38 cellular contexts compared by ENCODE assay signal in the genomic region with DNA sequence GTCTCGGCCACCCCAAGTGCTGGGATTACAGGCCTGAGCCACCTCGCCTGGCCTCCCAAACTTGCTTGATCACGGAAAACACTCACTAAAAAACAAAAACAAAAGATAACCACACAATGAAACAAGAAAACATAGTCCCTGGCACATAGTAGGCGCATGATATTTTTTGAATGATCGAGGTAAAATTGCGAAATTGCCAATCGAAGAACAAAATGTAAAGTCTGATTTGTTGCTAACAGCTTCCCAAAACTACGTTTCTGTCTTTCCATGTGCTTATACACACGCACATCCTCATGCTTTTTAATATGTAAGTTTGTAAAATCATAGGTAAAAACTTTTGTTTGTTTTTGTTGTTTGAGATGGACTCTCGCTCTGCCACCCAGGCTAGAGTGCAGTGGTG.
"Had no signal": no experiment of that assay in that cellular context is flagged by ENCODE, and none has a peak within 500 bp of the region (broad histone marks: within the 10 kb centered on the region; RNA-seq: fewer than 3 reads in every experiment).

No MANE protein-coding gene starts in this region.

- H3K27ac Mint-ChIP-seq: activated CD4-positive, alpha-beta memory T cell treated with anti-CD3 and anti-CD28 coated beads for 36 hours; activated CD4-positive, alpha-beta T cell treated with anti-CD3 and anti-CD28 coated beads, Interleukin-2, amount 10 ng/mL, durations not matched to agents 24 days and 14 days; activated CD8-positive, alpha-beta T cell treated with anti-CD3 and anti-CD28 coated beads for 36 hours; activated naive CD4-positive, alpha-beta T cell treated with anti-CD3 and anti-CD28 coated beads for 36 hours; activated naive CD4-positive, alpha-beta T cell treated with anti-CD3 and anti-CD28 coated beads, Interleukin-2, amount 50 U/mL, for 72 hours; activated naive CD8-positive, alpha-beta T cell treated with anti-CD3 and anti-CD28 coated beads for 36 hours; activated T-cell treated with anti-CD3 and anti-CD28 coated beads, Interleukin-2, amount 50 U/mL, for 72 hours; activated T-helper 1 cell treated with anti-CD3 and anti-CD28 coated beads, Interleukin-12 subunit alpha, Interleukin-12 subunit beta, Interleukin-2, Interleukin-4 antibody, amounts not matched to agents 30 ng/mL and 10 ng/mL and 1 ng/mL, durations not matched to agents 14 hours and 24 hours and 36 hours; activated T-helper 17 cell treated with anti-CD3 and anti-CD28 coated beads, Interleukin-2, amount 50 U/mL, for 72 hours; T-helper 1 cell treated with Interleukin-12 subunit alpha and Interleukin-12 subunit beta and Interleukin-4 antibody, amounts not matched to agents 30 μg/mL and 1 μg/mL, for 36 hours; T-helper 2 cell treated with Interferon-gamma antibody and Interleukin-4, amounts not matched to agents 5 μg/mL and 100 μg/mL, for 36 hours; WTC11 had no signal

- ATAC-seq: activated CD8-positive, alpha-beta T cell treated with anti-CD3 and anti-CD28 coated beads for 36 hours; activated naive CD4-positive, alpha-beta T cell treated with anti-CD3 and anti-CD28 coated beads, Interleukin-2, amount 50 U/mL, for 72 hours; activated T-cell treated with anti-CD3 and anti-CD28 coated beads, Interleukin-2, amount 50 U/mL, for 4 hours; activated T-cell treated with anti-CD3 and anti-CD28 coated beads, Interleukin-2, amount 50 U/mL, for 72 hours; activated T-helper 17 cell treated with anti-CD3 and anti-CD28 coated beads, Interleukin-2, amount 50 U/mL, for 72 hours; body of pancreas; WTC11 had no signal

- H3K4me1 Mint-ChIP-seq: activated CD4-positive, alpha-beta T cell treated with anti-CD3 and anti-CD28 coated beads, Interleukin-2, amount 10 ng/mL, durations not matched to agents 24 days and 14 days; activated naive CD8-positive, alpha-beta T cell treated with anti-CD3 and anti-CD28 coated beads for 36 hours; activated T-helper 17 cell treated with anti-CD3 and anti-CD28 coated beads, Interleukin-2, amount 50 U/mL, for 72 hours had no signal

- H3K9me3 ChIP-seq: adrenal gland, body of pancreas, breast epithelium had no signal

- H3K4me1 ChIP-seq: adrenal gland, body of pancreas, breast epithelium had no signal

- H3K4me3 ChIP-seq: adrenal gland, body of pancreas, breast epithelium had no signal

- FAIRE-seq: astrocyte, TTC549 had no signal

- H3K4me3 Mint-ChIP-seq: activated CD4-positive, alpha-beta memory T cell treated with anti-CD3 and anti-CD28 coated beads for 36 hours; activated CD4-positive, alpha-beta T cell treated with anti-CD3 and anti-CD28 coated beads, Interleukin-2, amount 10 ng/mL, durations not matched to agents 24 days and 14 days; activated CD8-positive, alpha-beta T cell treated with anti-CD3 and anti-CD28 coated beads for 36 hours; activated naive CD4-positive, alpha-beta T cell treated with anti-CD3 and anti-CD28 coated beads for 36 hours; activated naive CD8-positive, alpha-beta T cell treated with anti-CD3 and anti-CD28 coated beads for 36 hours; activated T-cell treated with anti-CD3 and anti-CD28 coated beads, Interleukin-2, amount 50 U/mL, for 4 hours; activated T-cell treated with anti-CD3 and anti-CD28 coated beads, Interleukin-2, amount 50 U/mL, for 72 hours; activated T-helper 1 cell treated with anti-CD3 and anti-CD28 coated beads, Interleukin-12 subunit alpha, Interleukin-12 subunit beta, Interleukin-2, Interleukin-4 antibody, amounts not matched to agents 30 ng/mL and 10 ng/mL and 1 ng/mL, durations not matched to agents 14 hours and 24 hours and 36 hours; activated T-helper 17 cell treated with anti-CD3 and anti-CD28 coated beads, Interleukin-2, amount 50 U/mL, for 72 hours; T-helper 1 cell treated with Interleukin-12 subunit alpha and Interleukin-12 subunit beta and Interleukin-4 antibody, amounts not matched to agents 30 μg/mL and 1 μg/mL, for 36 hours; T-helper 2 cell treated with Interferon-gamma antibody and Interleukin-4, amounts not matched to agents 5 μg/mL and 100 μg/mL, for 36 hours; WTC11 had no signal

- H3K36me3 Mint-ChIP-seq: activated CD4-positive, alpha-beta memory T cell treated with anti-CD3 and anti-CD28 coated beads for 36 hours; activated naive CD4-positive, alpha-beta T cell treated with anti-CD3 and anti-CD28 coated beads, Interleukin-2, amount 50 U/mL, for 72 hours; activated naive CD8-positive, alpha-beta T cell treated with anti-CD3 and anti-CD28 coated beads for 36 hours; WTC11 had no signal

- H3K27me3 ChIP-seq: adrenal gland, body of pancreas, brain microvascular endothelial cell, breast epithelium had no signal

- H3K9me3 Mint-ChIP-seq: activated CD4-positive, alpha-beta memory T cell treated with anti-CD3 and anti-CD28 coated beads for 36 hours; activated CD8-positive, alpha-beta T cell treated with anti-CD3 and anti-CD28 coated beads for 36 hours; activated naive CD4-positive, alpha-beta T cell treated with anti-CD3 and anti-CD28 coated beads for 36 hours; activated naive CD4-positive, alpha-beta T cell treated with anti-CD3 and anti-CD28 coated beads, Interleukin-2, amount 50 U/mL, for 72 hours; activated naive CD8-positive, alpha-beta T cell treated with anti-CD3 and anti-CD28 coated beads for 36 hours; activated T-cell treated with anti-CD3 and anti-CD28 coated beads, Interleukin-2, amount 50 U/mL, for 4 hours; activated T-cell treated with anti-CD3 and anti-CD28 coated beads, Interleukin-2, amount 50 U/mL, for 72 hours; activated T-helper 1 cell treated with anti-CD3 and anti-CD28 coated beads, Interleukin-12 subunit alpha, Interleukin-12 subunit beta, Interleukin-2, Interleukin-4 antibody, amounts not matched to agents 30 ng/mL and 10 ng/mL and 1 ng/mL, durations not matched to agents 14 hours and 24 hours and 36 hours; activated T-helper 17 cell treated with anti-CD3 and anti-CD28 coated beads, Interleukin-2, amount 50 U/mL, for 72 hours; T-helper 1 cell treated with Interleukin-12 subunit alpha and Interleukin-12 subunit beta and Interleukin-4 antibody, amounts not matched to agents 30 μg/mL and 1 μg/mL, for 36 hours; T-helper 2 cell treated with Interferon-gamma antibody and Interleukin-4, amounts not matched to agents 5 μg/mL and 100 μg/mL, for 36 hours; WTC11 had no signal

- H3K36me3 ChIP-seq: adrenal gland, brain microvascular endothelial cell, breast epithelium had no signal

- DNase-seq: activated CD4-positive, alpha-beta memory T cell treated with anti-CD3 and anti-CD28 coated beads for 36 hours; activated CD4-positive, alpha-beta T cell treated with anti-CD3 and anti-CD28 coated beads for 4 hours; activated CD4-positive, alpha-beta T cell treated with anti-CD3 and anti-CD28 coated beads, Interleukin-2, amount 10 ng/mL, durations not matched to agents 24 days and 14 days; activated CD4-positive, alpha-beta T cell treated with anti-CD3 and anti-CD28 coated beads, Interleukin-2, amount 50 U/mL, for 1 hour; activated CD4-positive, alpha-beta T cell treated with anti-CD3 and anti-CD28 coated beads, Interleukin-2, amount 50 U/mL, for 4 hours; activated CD4-positive, CD25-positive, alpha-beta regulatory T cell; activated CD4-positive, CD25-positive, alpha-beta regulatory T cell treated with anti-CD3 and anti-CD28 coated beads, Interleukin-2, amount 50 U/mL, for 72 hours; activated CD8-positive, alpha-beta memory T cell treated with anti-CD3 and anti-CD28 coated beads, Interleukin-2, amount 50 U/mL, for 4 hours; activated CD8-positive, alpha-beta T cell treated with anti-CD3 and anti-CD28 coated beads for 36 hours; activated effector memory CD4-positive, alpha-beta T cell treated with anti-CD3 and anti-CD28 coated beads, Interleukin-2, amount 50 U/mL, for 16 hours; activated gamma-delta T cell treated with Interleukin-2 at 50 U/mL for 16 hours; activated naive CD4-positive, alpha-beta T cell; activated naive CD4-positive, alpha-beta T cell treated with anti-CD3 and anti-CD28 coated beads for 36 hours; activated naive CD4-positive, alpha-beta T cell treated with anti-CD3 and anti-CD28 coated beads, Interleukin-2, amount 50 U/mL, for 16 hours; activated naive CD8-positive, alpha-beta T cell treated with anti-CD3 and anti-CD28 coated beads for 36 hours; activated T-cell treated with anti-CD3 and anti-CD28 coated beads for 4 hours; activated T-cell treated with anti-CD3 and anti-CD28 coated beads, Interleukin-2, amount 50 U/mL, for 1 hour; activated T-cell treated with anti-CD3 and anti-CD28 coated beads, Interleukin-2, amount 50 U/mL, for 4 hours; activated T-cell treated with anti-CD3 and anti-CD28 coated beads, Interleukin-2, amount 50 U/mL, for 72 hours; adrenal gland; amniotic stem cell; aorta; body of pancreas; brain microvascular endothelial cell; central memory CD4-positive, alpha-beta T cell; T-helper 1 cell; T-helper 2 cell; T-helper 9 cell had no signal

- H3K27ac ChIP-seq: adrenal gland, body of pancreas, brain microvascular endothelial cell, breast epithelium, VCaP had no signal
